In genomic region chr19:9140159-9140874, GRCh38 we compare ENCODE assay signal across 1 cellular context.
TF ChIP-seq lines count a peak whose summit lies in the region.

Gene ZNF317 (plus strand): TSS chr19:9140397. CDS start chr19:9156017, 15,620 bp downstream.

TF ChIP-seq in K562, 482 proteins besides CTCF, POLR2A, EP300 and RAD21 (continued from another document and continues in another):
- TF ChIP-seq MGA (IDR thresholded peaks at IDR 0.05): no peak
- TF ChIP-seq ZNF146 (CRISPR knock-in tag; IDR thresholded peaks at IDR 0.05; ENCODE audit: unreplicated experiment): no peak
- no peak for TF ChIP-seq IRF1 (CRISPR knock-in tag; IDR thresholded peaks at IDR 0.05; ENCODE audit: borderline replicate concordance)
- no peak for TF ChIP-seq SLC30A9 (CRISPR knock-in tag; IDR thresholded peaks at IDR 0.05)
- no peak for TF ChIP-seq TFE3 (CRISPR knock-in tag; IDR thresholded peaks at IDR 0.05)
- no peak for TF ChIP-seq ZNF253 (CRISPR knock-in tag; conservative IDR thresholded peaks at IDR 0.05)
- peak; percentile 92 for TF ChIP-seq POLR2G (IDR thresholded peaks at IDR 0.05; ENCODE audit: low read depth, low read length)
- no peak for TF ChIP-seq ZMIZ1 (IDR thresholded peaks at IDR 0.05; ENCODE audit: low read depth in 2 of 2, low read length in 2 of 2)
- no peak for TF ChIP-seq ZNF518B (CRISPR knock-in tag; IDR thresholded peaks at IDR 0.05)
- TF ChIP-seq OTX1 (CRISPR knock-in tag; IDR thresholded peaks at IDR 0.05): no peak
- no peak for TF ChIP-seq ZNF224 (CRISPR knock-in tag; IDR thresholded peaks at IDR 0.05)
- no peak for TF ChIP-seq MIER1 (IDR thresholded peaks at IDR 0.05; ENCODE audit: low read depth)
- TF ChIP-seq ZNF274 (IDR thresholded peaks at IDR 0.05; ENCODE audit: borderline replicate concordance, low read depth, low read length): no peak
- no peak for TF ChIP-seq CEBPB (tag; IDR thresholded peaks at IDR 0.05)
- 0 out of 2 replicates have a peak, but pooled peaks have one; percentile 10 for TF ChIP-seq CBFA2T2 (conservative IDR thresholded peaks at IDR 0.05)
- peak in 1 of 3 experiments; percentile 64; a peak in 1 of 6 replicates for TF ChIP-seq ZBTB11 (CRISPR knock-in tag; IDR thresholded peaks at IDR 0.05)
- TF ChIP-seq ZNF511 (CRISPR knock-in tag; IDR thresholded peaks at IDR 0.05): no peak; the same call in none of the 2 replicates
- no peak for TF ChIP-seq ATF2 (CRISPR knock-in tag; IDR thresholded peaks at IDR 0.05)
- TF ChIP-seq TAF1 (IDR thresholded peaks at IDR 0.05; ENCODE audit: control insufficient read depth, extremely low read depth, insufficient read depth, low read length, severe bottlenecking): peak; percentile 78
- no peak for TF ChIP-seq ZNF124 (CRISPR knock-in tag; IDR thresholded peaks at IDR 0.05)
- peak; percentile 16; the same call in 1 of the 2 replicates for TF ChIP-seq JUND (IDR thresholded peaks at IDR 0.05; ENCODE audit: borderline replicate concordance, low read depth, low read length)
- TF ChIP-seq JUND (tag; IDR thresholded peaks at IDR 0.05; ENCODE audit: borderline replicate concordance, low read depth, low read length): no peak; the same call in 2 of the 3 replicates
